8 cellular contexts compared by ENCODE assay signal in genomic region chr1:171817511-171818265, GRCh38. TPM values are rescaled to one million over a fixed set of nuclear protein-coding genes. Genes with fewer than 3 reads are reported as not detected.
DNase-seq lines count a peak whose midpoint lies in the region; ATAC-seq and TF ChIP-seq lines count a peak whose summit lies in the region.

No MANE protein-coding gene starts in this region.

- BruUV-seq in Calu3 (replicated peaks; lab: Mats Ljungman, UMichigan) = no TSS peak

- intact Hi-C loops in Calu3 (cut with micrococcal nuclease; ENCODE audit: unreplicated experiment) = no loop called here

- peaks cover 14% of the 10 kb centered on the region for H3K4me1 Mint-ChIP-seq in Calu3 (ENCODE audit: low read depth, unreplicated experiment)
- H3K4me1 Mint-ChIP-seq in activated naive CD4-positive, alpha-beta T cell treated with anti-CD3 and anti-CD28 coated beads, Interleukin-2, amount 50 U/mL, for 24 hours = peaks cover 15% of the 10 kb centered on the region

- H3K9me3 Mint-ChIP-seq in Calu3 (ENCODE audit: low read depth, unreplicated experiment) = no peaks in the 10 kb centered on the region
- no peaks in the 10 kb centered on the region for H3K9me3 Mint-ChIP-seq in activated naive CD4-positive, alpha-beta T cell treated with anti-CD3 and anti-CD28 coated beads, Interleukin-2, amount 50 U/mL, for 24 hours

- H3K27ac Mint-ChIP-seq in Calu3 (ENCODE audit: unreplicated experiment) = no peak overlapping the region
- H3K27ac Mint-ChIP-seq in activated naive CD4-positive, alpha-beta T cell treated with anti-CD3 and anti-CD28 coated beads, Interleukin-2, amount 50 U/mL, for 24 hours = peak overlapping the region; percentile 71

- ATAC-seq in GM21825 (IDR thresholded peaks at IDR 0.05; ENCODE audit: unreplicated experiment) (peak; percentile 79), HG03469 (IDR thresholded peaks at IDR 0.05; ENCODE audit: unreplicated experiment) (no peak), GM18517 (IDR thresholded peaks at IDR 0.05; ENCODE audit: unreplicated experiment) (no peak)

- H3K4me3 Mint-ChIP-seq in Calu3 (ENCODE audit: low read depth, unreplicated experiment) = no peak overlapping the region
- peak overlapping the region; percentile 34 for H3K4me3 Mint-ChIP-seq in activated naive CD4-positive, alpha-beta T cell treated with anti-CD3 and anti-CD28 coated beads, Interleukin-2, amount 50 U/mL, for 24 hours

- no peak for TF ChIP-seq CTCF in Calu3 (IDR thresholded peaks at IDR 0.05; ENCODE audit: unreplicated experiment)

- H3K27me3 Mint-ChIP-seq in Calu3 (ENCODE audit: unreplicated experiment) = no peaks in the 10 kb centered on the region
- no peaks in the 10 kb centered on the region for H3K27me3 Mint-ChIP-seq in activated naive CD4-positive, alpha-beta T cell treated with anti-CD3 and anti-CD28 coated beads, Interleukin-2, amount 50 U/mL, for 24 hours

- CTCF ChIA-PET in Calu3 (lab: Charles Lee) = interaction anchor here (0.7 to 0.8 kb wide), 4 partner anchors 11 to 231 kb away, joined by 3 to 6 read pairs (median 3); no protein-coding TSS in a partner anchor

- DNase-seq in Calu3 = peak; percentile 8
- DNase-seq in NCI-H2227 treated with DMSO at 0.1 percent for 48 hours (lab: John Stamatoyannopoulos, UW) = peak; percentile 26
- peak; percentile 92 for DNase-seq in kidney tubule cell (ENCODE audit: low spot score)
- DNase-seq in NCI-H526 treated with DMSO at 0.1 percent for 48 hours (lab: John Stamatoyannopoulos, UW) = no peak

- no peaks in the 10 kb centered on the region for H3K36me3 Mint-ChIP-seq in Calu3 (ENCODE audit: insufficient read depth, unreplicated experiment)
- H3K36me3 Mint-ChIP-seq in activated naive CD4-positive, alpha-beta T cell treated with anti-CD3 and anti-CD28 coated beads, Interleukin-2, amount 50 U/mL, for 24 hours = peaks cover 4% of the 10 kb centered on the region

RNA-seq across cellular contexts. Expression of gene DNM3, which starts 23.6 kb away (rescaled TPM):
- 1.2 and 1.3 TPM in 2 replicates for total RNA-seq in Calu3 (2022)

RNA-seq across cellular contexts. Expression of gene METTL13, which starts 36.2 kb away (rescaled TPM):
- total RNA-seq in Calu3 (2022) = 52.7 and 53.1 TPM in 2 replicates
